Comparison of ENCODE assay signal across 12 cellular contexts in the genomic region with DNA sequence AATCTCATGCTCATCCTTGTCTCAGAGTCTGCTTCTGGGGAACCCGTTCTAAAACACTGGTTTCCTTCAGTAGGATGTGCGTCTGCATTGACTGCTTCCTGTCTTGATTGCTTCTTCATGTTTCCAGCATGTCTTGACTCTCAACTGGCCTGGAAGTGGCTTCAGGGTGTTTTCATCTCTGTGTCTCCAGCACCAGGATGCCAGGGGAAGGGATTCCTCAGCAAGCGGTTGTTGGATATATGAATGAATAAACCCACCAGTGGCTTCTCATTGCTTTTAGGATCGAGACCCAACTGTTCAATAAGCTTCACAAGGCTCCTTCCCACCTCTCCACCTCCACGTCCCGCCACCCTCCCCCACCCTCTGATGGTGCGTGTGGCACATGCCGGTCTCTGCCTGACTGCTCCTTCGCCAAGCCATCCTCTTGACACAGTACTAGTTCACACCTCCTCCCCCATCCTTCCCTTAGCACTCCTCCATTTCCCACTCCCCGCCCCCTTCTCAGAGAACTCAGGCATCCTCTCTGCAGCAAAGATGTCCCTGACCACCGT. TPM values are rescaled to one million over a fixed set of nuclear protein-coding genes. Genes with fewer than 3 reads are reported as not detected.
DNase-seq lines count a peak whose midpoint lies in the region; ATAC-seq and TF ChIP-seq lines count a peak whose summit lies in the region.
"Had no signal": no experiment of that assay in that cellular context is flagged by ENCODE, and none has a peak within 500 bp of the region (broad histone marks: within the 10 kb centered on the region; RNA-seq: fewer than 3 reads in every experiment).

No MANE protein-coding gene starts in this region.

- peaks cover 27% of the 10 kb centered on the region for H3K4me1 Mint-ChIP-seq in CD14-positive monocyte

- H3K27me3 Mint-ChIP-seq in CD14-positive monocyte (ENCODE audit: low read depth in 3 of 3), result peaks cover 52 to 82% (median 78%) of the 10 kb centered on the region in 3 donors

- in situ Hi-C loops in brain microvascular endothelial cell (cut with HindIII; ENCODE audit: low pct_ligation_motif_present, low sequenced_read_pairs), result no loop called here

- no peak overlapping the region for H3K27ac Mint-ChIP-seq in CD14-positive monocyte

- H3K36me3 Mint-ChIP-seq in CD14-positive monocyte, result no peaks in the 10 kb centered on the region

- H3K4me3 ChIP-seq in brain microvascular endothelial cell (ENCODE audit: low read depth, low read length), result no peak overlapping the region

- H3K4me3 Mint-ChIP-seq in CD14-positive monocyte, result peak overlapping the region in 1 of 2 donors; percentile 70

- peaks cover 0 to 5% (median 2%) of the 10 kb centered on the region in 7 donors for H3K9me3 Mint-ChIP-seq in CD14-positive monocyte

- TF ChIP-seq CTCF in CD14-positive monocyte (IDR thresholded peaks at IDR 0.05), result no peak
- TF ChIP-seq CTCF in brain microvascular endothelial cell (IDR thresholded peaks at IDR 0.05; ENCODE audit: low read depth, low read length, missing control alignments), result no peak

- DNase-seq in activated T-cell treated with anti-CD3 and anti-CD28 coated beads for 4 hours (peak; percentile 16), epithelial cell of prostate (ENCODE audit: low read depth, low spot score) (no peak), CD14-positive monocyte (ENCODE audit: low spot score) (no peak), brain microvascular endothelial cell (no peak)
- DNase-seq in activated T-cell treated with anti-CD3 and anti-CD28 coated beads, Interleukin-2, amount 50 U/mL, for 1 hour, result no peak
- DNase-seq in activated CD4-positive, alpha-beta T cell treated with anti-CD3 and anti-CD28 coated beads, Interleukin-2, amount 50 U/mL, for 1 hour, result peak; percentile 28
- peak; percentile 58 for DNase-seq in stimulated activated naive CD8-positive, alpha-beta T cell treated with anti-CD3 and anti-CD28 coated beads, Interleukin-15, Interleukin-2, amounts not matched to agents 100 U/mL and 50 U/mL, for 24 hours
- DNase-seq: ACHN, NCI-H1436 treated with DMSO at 0.1 percent for 48 hours, NCI-H774 had no signal

- H3K36me3 ChIP-seq in brain microvascular endothelial cell (replicated peaks), result no peaks in the 10 kb centered on the region

- H3K27ac ChIP-seq in epithelial cell of prostate, result peak overlapping the region; percentile 99
- H3K27ac ChIP-seq in brain microvascular endothelial cell, result no peak overlapping the region

- H3K27me3 ChIP-seq in brain microvascular endothelial cell (replicated peaks), result no peaks in the 10 kb centered on the region

- ATAC-seq in stimulated activated naive CD8-positive, alpha-beta T cell treated with anti-CD3 and anti-CD28 coated beads, Interleukin-15, Interleukin-2, amounts not matched to agents 100 U/mL and 50 U/mL, for 24 hours, result no peak
- ATAC-seq in HG02973 (IDR thresholded peaks at IDR 0.05; ENCODE audit: unreplicated experiment), result no peak

- intact Hi-C loops in CD14-positive monocyte (cut with micrococcal nuclease), result no loop called here

RNA-seq across cellular contexts. Expression of a gene that starts 14.1 kb away (rescaled TPM):
- polyA plus RNA-seq in CD14-positive monocyte, result not detected
- polyA plus RNA-seq: neural cell had no signal

RNA-seq across cellular contexts. Expression of a gene that starts 49.7 kb away (rescaled TPM):
- 1 to 10 TPM; 1.2 to 2.1 TPM for polyA plus RNA-seq in CD14-positive monocyte
- polyA plus RNA-seq: neural cell had no signal

Comparison
In these comparisons a context has a peak if more than half of its experiments do, and no peak if none do; other contexts are left out.
1. DNase-seq: peak in activated T-cell treated with anti-CD3 and anti-CD28 coated beads for 4 hours (single experiment), activated CD4-positive, alpha-beta T cell treated with anti-CD3 and anti-CD28 coated beads, Interleukin-2, amount 50 U/mL, for 1 hour (single experiment) and stimulated activated naive CD8-positive, alpha-beta T cell treated with anti-CD3 and anti-CD28 coated beads, Interleukin-15, Interleukin-2, amounts not matched to agents 100 U/mL and 50 U/mL, for 24 hours (single experiment); none in activated T-cell treated with anti-CD3 and anti-CD28 coated beads, Interleukin-2, amount 50 U/mL, for 1 hour (single experiment), epithelial cell of prostate (single experiment), CD14-positive monocyte (single experiment) and brain microvascular endothelial cell (single experiment).